8 cellular contexts compared by ENCODE assay signal in genomic region chr16:85245307-85246172, GRCh38.
DNase-seq lines count a peak whose midpoint lies in the region; ATAC-seq and TF ChIP-seq lines count a peak whose summit lies in the region.

No MANE protein-coding gene starts in this region.

- H3K4me3 ChIP-seq in AG09309 (ENCODE audit: control insufficient read depth, low read depth, low read length) = no peak overlapping the region
- no peak overlapping the region for H3K4me3 ChIP-seq in GM23338
- no peak overlapping the region for H3K4me3 ChIP-seq in esophagus muscularis mucosa
- no peak overlapping the region for H3K4me3 ChIP-seq in transverse colon

- H3K9me3 Mint-ChIP-seq in GM23338 (no peaks in the 10 kb centered on the region; the same call in 2 of the 3 replicates), nephron progenitor cell (no peaks in the 10 kb centered on the region)

- no peaks in the 10 kb centered on the region for H3K36me3 ChIP-seq in GM23338 (ENCODE audit: insufficient read depth)
- no peaks in the 10 kb centered on the region for H3K36me3 ChIP-seq in esophagus muscularis mucosa
- no peaks in the 10 kb centered on the region for H3K36me3 ChIP-seq in transverse colon

- peaks cover 8% of the 10 kb centered on the region for H3K79me2 ChIP-seq in GM23338 (replicated peaks; ENCODE audit: insufficient read depth)

- no peaks in the 10 kb centered on the region for H3K27me3 ChIP-seq in GM23338 (ENCODE audit: insufficient read depth)
- no peaks in the 10 kb centered on the region for H3K27me3 ChIP-seq in esophagus muscularis mucosa
- no peaks in the 10 kb centered on the region for H3K27me3 ChIP-seq in transverse colon

- intact Hi-C loops in esophagus muscularis mucosa (cut with DNase I) (loop anchor here (2.0 kb wide), 1 partner anchor 131 kb away; no protein-coding TSS in a partner anchor), transverse colon (cut with DNase I; ENCODE audit: low total_unique reads) (loop anchor here (5.0 kb wide), 1 partner anchor 133 kb away; the partner anchor contains the start of gene CIBAR2)

- DNase-seq in AG09309 (ENCODE audit: low read depth) = peak; percentile 52
- peak; percentile 82 for DNase-seq in GM23338 (ENCODE audit: low spot score)
- DNase-seq in NOMO-1 (lab: John Stamatoyannopoulos, UW; ENCODE audit: unreplicated experiment in 2 of 2) = peak; percentile 15 to 40
- peak; percentile 52 for DNase-seq in activated CD8-positive, alpha-beta memory T cell treated with anti-CD3 and anti-CD28 coated beads, Interleukin-2, amount 50 U/mL, for 4 hours
- no peak for DNase-seq in esophagus muscularis mucosa (ENCODE audit: extremely low spot score)
- DNase-seq in nephron progenitor cell = peak; percentile 74
- peak; percentile 53 for DNase-seq in transverse colon

- H3K4me1 ChIP-seq in GM23338 (ENCODE audit: insufficient read depth) (peaks cover 5% of the 10 kb centered on the region; the same call in 1 of the 2 replicates), esophagus muscularis mucosa (peaks cover 3 to 21% (median 13%) of the 10 kb centered on the region in 4 donors), transverse colon (no peaks in the 10 kb centered on the region)

- no peak for TF ChIP-seq EP300 in esophagus muscularis mucosa (IDR thresholded peaks at IDR 0.05)
- no peak for TF ChIP-seq EP300 in transverse colon (IDR thresholded peaks at IDR 0.05; ENCODE audit: low read depth)

- 28% methylated on average over 19 of the region's 24 CpGs for WGBS in esophagus muscularis mucosa
- 14 to 20% methylated on average over 8 to 24 of the region's 24 CpGs for WGBS in transverse colon (ENCODE audit: low coverage in 1 of 2), 2 donors

- in situ Hi-C loops in transverse colon (cut with MboI; ENCODE audit: low pct_ligation_motif_present in 1 of 4, low pct_unique_long_range_greater_than_20kb in 1 of 4, low sequenced_read_pairs in 3 of 4) = no loop called here

- no peaks in the 10 kb centered on the region; the same call in 1 of the 2 replicates for H4K20me1 ChIP-seq in GM23338 (replicated peaks; ENCODE audit: insufficient read depth)

- H3K4me3 Mint-ChIP-seq in GM23338 = no peak overlapping the region
- H3K4me3 Mint-ChIP-seq in nephron progenitor cell = peak overlapping the region; percentile 52

- H2AFZ ChIP-seq in GM23338 = no peak overlapping the region

- H3K4me1 Mint-ChIP-seq in GM23338 (peaks cover 27% of the 10 kb centered on the region), nephron progenitor cell (peaks cover 46% of the 10 kb centered on the region)

- peaks cover 7% of the 10 kb centered on the region; the same call in 1 of the 2 replicates for H3F3A ChIP-seq in GM23338 (replicated peaks; ENCODE audit: low read depth)

- ATAC-seq in GM23338 (peak; percentile 69), HG03571 (IDR thresholded peaks at IDR 0.05; ENCODE audit: unreplicated experiment) (no peak)

- no peak overlapping the region for H3K4me2 ChIP-seq in GM23338

- H3K9me3 ChIP-seq in esophagus muscularis mucosa = no peaks in the 10 kb centered on the region
- no peaks in the 10 kb centered on the region for H3K9me3 ChIP-seq in transverse colon

- H3K27me3 Mint-ChIP-seq in GM23338 (ENCODE audit: insufficient read depth, low read depth, poor library complexity) (peaks cover 17% of the 10 kb centered on the region), nephron progenitor cell (ENCODE audit: low read depth, poor library complexity) (peaks cover 11% of the 10 kb centered on the region)

- TF ChIP-seq POLR2A in esophagus muscularis mucosa (IDR thresholded peaks at IDR 0.05; ENCODE audit: low read depth) (no peak), transverse colon (IDR thresholded peaks at IDR 0.05) (no peak)

- H3K9me2 ChIP-seq in GM23338 (ENCODE audit: insufficient read depth) = no peaks in the 10 kb centered on the region

- H3K27ac Mint-ChIP-seq in GM23338 (no peak overlapping the region), nephron progenitor cell (peak overlapping the region; percentile 69)

- H3K27ac ChIP-seq in GM23338 (ENCODE audit: low read depth) = 0 out of 2 replicates have a peak overlapping the region, but pooled peaks have one; percentile 11
- H3K27ac ChIP-seq in esophagus muscularis mucosa (replicated peaks in 1 of 4) = no peak overlapping the region
- H3K27ac ChIP-seq in transverse colon = no peak overlapping the region

- TF ChIP-seq CTCF in AG09309 (IDR thresholded peaks at IDR 0.05; ENCODE audit: control insufficient read depth, insufficient read depth, low read depth, low read length, missing control alignments) (peak; percentile 89), GM23338 (conservative IDR thresholded peaks at IDR 0.05; ENCODE audit: low read depth in 2 of 2) (peak; percentile 78 to 86), esophagus muscularis mucosa (IDR thresholded peaks at IDR 0.05) (peak; percentile 82 to 97 (median 82)), nephron progenitor cell (IDR thresholded peaks at IDR 0.05) (peak; percentile 68), transverse colon (IDR thresholded peaks at IDR 0.05) (peak; percentile 76 to 85 (median 78))

- H3K36me3 Mint-ChIP-seq in GM23338 (ENCODE audit: low read depth) (no peaks in the 10 kb centered on the region; the same call in 2 of the 3 replicates), nephron progenitor cell (ENCODE audit: low read depth) (no peaks in the 10 kb centered on the region)

TF ChIP-seq in GM23338, 12 proteins besides CTCF, POLR2A, EP300 and RAD21 (continues in another document):
- TF ChIP-seq ZNF114 (CRISPR knock-in tag; IDR thresholded peaks at IDR 0.05) (no peak), JUNB (IDR thresholded peaks at IDR 0.05; ENCODE audit: unreplicated experiment) (no peak), ZNF331 (CRISPR knock-in tag; IDR thresholded peaks at IDR 0.05; ENCODE audit: low read depth) (no peak), NANOG (IDR thresholded peaks at IDR 0.05; ENCODE audit: borderline replicate concordance) (no peak), ETS1 (IDR thresholded peaks at IDR 0.05) (no peak), EZH2 (IDR thresholded peaks at IDR 0.05; ENCODE audit: low read depth, unreplicated experiment) (no peak), STAT1 (IDR thresholded peaks at IDR 0.05; ENCODE audit: unreplicated experiment) (no peak), EZH2phosphoT487 (IDR thresholded peaks at IDR 0.05; ENCODE audit: unreplicated experiment) (no peak), POLR2AphosphoS5 (IDR thresholded peaks at IDR 0.05; ENCODE audit: low read depth) (no peak)
- TF ChIP-seq, protein P1, sequence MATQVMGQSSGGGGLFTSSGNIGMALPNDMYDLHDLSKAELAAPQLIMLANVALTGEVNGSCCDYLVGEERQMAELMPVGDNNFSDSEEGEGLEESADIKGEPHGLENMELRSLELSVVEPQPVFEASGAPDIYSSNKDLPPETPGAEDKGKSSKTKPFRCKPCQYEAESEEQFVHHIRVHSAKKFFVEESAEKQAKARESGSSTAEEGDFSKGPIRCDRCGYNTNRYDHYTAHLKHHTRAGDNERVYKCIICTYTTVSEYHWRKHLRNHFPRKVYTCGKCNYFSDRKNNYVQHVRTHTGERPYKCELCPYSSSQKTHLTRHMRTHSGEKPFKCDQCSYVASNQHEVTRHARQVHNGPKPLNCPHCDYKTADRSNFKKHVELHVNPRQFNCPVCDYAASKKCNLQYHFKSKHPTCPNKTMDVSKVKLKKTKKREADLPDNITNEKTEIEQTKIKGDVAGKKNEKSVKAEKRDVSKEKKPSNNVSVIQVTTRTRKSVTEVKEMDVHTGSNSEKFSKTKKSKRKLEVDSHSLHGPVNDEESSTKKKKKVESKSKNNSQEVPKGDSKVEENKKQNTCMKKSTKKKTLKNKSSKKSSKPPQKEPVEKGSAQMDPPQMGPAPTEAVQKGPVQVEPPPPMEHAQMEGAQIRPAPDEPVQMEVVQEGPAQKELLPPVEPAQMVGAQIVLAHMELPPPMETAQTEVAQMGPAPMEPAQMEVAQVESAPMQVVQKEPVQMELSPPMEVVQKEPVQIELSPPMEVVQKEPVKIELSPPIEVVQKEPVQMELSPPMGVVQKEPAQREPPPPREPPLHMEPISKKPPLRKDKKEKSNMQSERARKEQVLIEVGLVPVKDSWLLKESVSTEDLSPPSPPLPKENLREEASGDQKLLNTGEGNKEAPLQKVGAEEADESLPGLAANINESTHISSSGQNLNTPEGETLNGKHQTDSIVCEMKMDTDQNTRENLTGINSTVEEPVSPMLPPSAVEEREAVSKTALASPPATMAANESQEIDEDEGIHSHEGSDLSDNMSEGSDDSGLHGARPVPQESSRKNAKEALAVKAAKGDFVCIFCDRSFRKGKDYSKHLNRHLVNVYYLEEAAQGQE (IDR thresholded peaks at IDR 0.05; ENCODE audit: unreplicated experiment) = no peak
